In the genomic region with DNA sequence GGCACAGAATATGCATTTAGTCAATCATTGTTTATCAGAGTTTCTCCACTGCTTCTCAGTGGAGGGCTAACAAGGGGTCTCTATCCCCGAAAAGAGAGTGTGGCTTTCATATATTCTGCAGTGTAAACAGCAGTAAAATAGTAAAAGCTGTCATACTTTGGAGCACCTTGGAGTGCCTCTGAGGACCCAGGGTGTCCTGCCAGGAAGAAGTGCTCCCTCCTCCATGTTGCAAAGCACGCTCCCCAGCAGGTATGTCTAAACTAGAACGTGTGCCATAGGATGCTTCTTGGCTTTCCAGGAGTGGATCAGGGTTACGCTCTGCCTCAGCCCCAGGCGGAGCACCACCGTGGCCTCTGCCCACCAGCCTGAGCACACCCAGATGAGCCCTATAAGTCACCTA, we compare ENCODE assay signal across 1 cellular context.
TF ChIP-seq lines count a peak whose summit lies in the region.

No MANE protein-coding gene starts in this region.

TF ChIP-seq in WTC11, 78 proteins besides CTCF, POLR2A, EP300 and RAD21 (continued from another document):
- TF ChIP-seq, protein P1, sequence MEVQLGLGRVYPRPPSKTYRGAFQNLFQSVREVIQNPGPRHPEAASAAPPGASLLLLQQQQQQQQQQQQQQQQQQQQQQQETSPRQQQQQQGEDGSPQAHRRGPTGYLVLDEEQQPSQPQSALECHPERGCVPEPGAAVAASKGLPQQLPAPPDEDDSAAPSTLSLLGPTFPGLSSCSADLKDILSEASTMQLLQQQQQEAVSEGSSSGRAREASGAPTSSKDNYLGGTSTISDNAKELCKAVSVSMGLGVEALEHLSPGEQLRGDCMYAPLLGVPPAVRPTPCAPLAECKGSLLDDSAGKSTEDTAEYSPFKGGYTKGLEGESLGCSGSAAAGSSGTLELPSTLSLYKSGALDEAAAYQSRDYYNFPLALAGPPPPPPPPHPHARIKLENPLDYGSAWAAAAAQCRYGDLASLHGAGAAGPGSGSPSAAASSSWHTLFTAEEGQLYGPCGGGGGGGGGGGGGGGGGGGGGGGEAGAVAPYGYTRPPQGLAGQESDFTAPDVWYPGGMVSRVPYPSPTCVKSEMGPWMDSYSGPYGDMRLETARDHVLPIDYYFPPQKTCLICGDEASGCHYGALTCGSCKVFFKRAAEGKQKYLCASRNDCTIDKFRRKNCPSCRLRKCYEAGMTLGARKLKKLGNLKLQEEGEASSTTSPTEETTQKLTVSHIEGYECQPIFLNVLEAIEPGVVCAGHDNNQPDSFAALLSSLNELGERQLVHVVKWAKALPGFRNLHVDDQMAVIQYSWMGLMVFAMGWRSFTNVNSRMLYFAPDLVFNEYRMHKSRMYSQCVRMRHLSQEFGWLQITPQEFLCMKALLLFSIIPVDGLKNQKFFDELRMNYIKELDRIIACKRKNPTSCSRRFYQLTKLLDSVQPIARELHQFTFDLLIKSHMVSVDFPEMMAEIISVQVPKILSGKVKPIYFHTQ (CRISPR knock-in tag; IDR thresholded peaks at IDR 0.05): no peak
- TF ChIP-seq JUN (CRISPR knock-in tag; IDR thresholded peaks at IDR 0.05): no peak
- TF ChIP-seq, protein P2, sequence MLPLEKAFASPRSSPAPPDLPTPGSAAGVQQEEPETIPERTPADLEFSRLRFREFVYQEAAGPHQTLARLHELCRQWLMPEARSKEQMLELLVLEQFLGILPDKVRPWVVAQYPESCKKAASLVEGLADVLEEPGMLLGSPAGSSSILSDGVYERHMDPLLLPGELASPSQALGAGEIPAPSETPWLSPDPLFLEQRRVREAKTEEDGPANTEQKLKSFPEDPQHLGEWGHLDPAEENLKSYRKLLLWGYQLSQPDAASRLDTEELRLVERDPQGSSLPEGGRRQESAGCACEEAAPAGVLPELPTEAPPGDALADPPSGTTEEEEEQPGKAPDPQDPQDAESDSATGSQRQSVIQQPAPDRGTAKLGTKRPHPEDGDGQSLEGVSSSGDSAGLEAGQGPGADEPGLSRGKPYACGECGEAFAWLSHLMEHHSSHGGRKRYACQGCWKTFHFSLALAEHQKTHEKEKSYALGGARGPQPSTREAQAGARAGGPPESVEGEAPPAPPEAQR (CRISPR knock-in tag; IDR thresholded peaks at IDR 0.05): no peak
- no peak for TF ChIP-seq SMAD4 (CRISPR knock-in tag; IDR thresholded peaks at IDR 0.05)
- TF ChIP-seq TEAD1 (CRISPR knock-in tag; IDR thresholded peaks at IDR 0.05): no peak
- TF ChIP-seq, protein P3, sequence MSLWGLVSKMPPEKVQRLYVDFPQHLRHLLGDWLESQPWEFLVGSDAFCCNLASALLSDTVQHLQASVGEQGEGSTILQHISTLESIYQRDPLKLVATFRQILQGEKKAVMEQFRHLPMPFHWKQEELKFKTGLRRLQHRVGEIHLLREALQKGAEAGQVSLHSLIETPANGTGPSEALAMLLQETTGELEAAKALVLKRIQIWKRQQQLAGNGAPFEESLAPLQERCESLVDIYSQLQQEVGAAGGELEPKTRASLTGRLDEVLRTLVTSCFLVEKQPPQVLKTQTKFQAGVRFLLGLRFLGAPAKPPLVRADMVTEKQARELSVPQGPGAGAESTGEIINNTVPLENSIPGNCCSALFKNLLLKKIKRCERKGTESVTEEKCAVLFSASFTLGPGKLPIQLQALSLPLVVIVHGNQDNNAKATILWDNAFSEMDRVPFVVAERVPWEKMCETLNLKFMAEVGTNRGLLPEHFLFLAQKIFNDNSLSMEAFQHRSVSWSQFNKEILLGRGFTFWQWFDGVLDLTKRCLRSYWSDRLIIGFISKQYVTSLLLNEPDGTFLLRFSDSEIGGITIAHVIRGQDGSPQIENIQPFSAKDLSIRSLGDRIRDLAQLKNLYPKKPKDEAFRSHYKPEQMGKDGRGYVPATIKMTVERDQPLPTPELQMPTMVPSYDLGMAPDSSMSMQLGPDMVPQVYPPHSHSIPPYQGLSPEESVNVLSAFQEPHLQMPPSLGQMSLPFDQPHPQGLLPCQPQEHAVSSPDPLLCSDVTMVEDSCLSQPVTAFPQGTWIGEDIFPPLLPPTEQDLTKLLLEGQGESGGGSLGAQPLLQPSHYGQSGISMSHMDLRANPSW (CRISPR knock-in tag; conservative IDR thresholded peaks at IDR 0.05; ENCODE audit: low read depth): no peak
- no peak for TF ChIP-seq NR3C1 (CRISPR knock-in tag; conservative IDR thresholded peaks at IDR 0.05; ENCODE audit: low read depth)
- TF ChIP-seq PRRX2 (CRISPR knock-in tag; IDR thresholded peaks at IDR 0.05): no peak
- TF ChIP-seq, protein P4, sequence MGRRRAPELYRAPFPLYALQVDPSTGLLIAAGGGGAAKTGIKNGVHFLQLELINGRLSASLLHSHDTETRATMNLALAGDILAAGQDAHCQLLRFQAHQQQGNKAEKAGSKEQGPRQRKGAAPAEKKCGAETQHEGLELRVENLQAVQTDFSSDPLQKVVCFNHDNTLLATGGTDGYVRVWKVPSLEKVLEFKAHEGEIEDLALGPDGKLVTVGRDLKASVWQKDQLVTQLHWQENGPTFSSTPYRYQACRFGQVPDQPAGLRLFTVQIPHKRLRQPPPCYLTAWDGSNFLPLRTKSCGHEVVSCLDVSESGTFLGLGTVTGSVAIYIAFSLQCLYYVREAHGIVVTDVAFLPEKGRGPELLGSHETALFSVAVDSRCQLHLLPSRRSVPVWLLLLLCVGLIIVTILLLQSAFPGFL (CRISPR knock-in tag; IDR thresholded peaks at IDR 0.05; ENCODE audit: borderline replicate concordance): no peak
- TF ChIP-seq SMAD3 (CRISPR knock-in tag; IDR thresholded peaks at IDR 0.05; ENCODE audit: borderline replicate concordance): no peak
- no peak for TF ChIP-seq RELA (CRISPR knock-in tag; IDR thresholded peaks at IDR 0.05; ENCODE audit: borderline replicate concordance)
TF ChIP-seq in WTC11: peak in this region for 0.
